22 cellular contexts compared by ENCODE assay signal in genomic region chr22:50464451-50464850, GRCh38. TPM values are rescaled to one million over a fixed set of nuclear protein-coding genes. Genes with fewer than 3 reads are reported as not detected.
"Had no signal": no experiment of that assay in that cellular context is flagged by ENCODE, and none has a peak within 500 bp of the region (broad histone marks: within the 10 kb centered on the region; RNA-seq: fewer than 3 reads in every experiment).

No MANE protein-coding gene starts in this region.

- H3K27ac ChIP-seq: KMS-11 had no signal

- H3K9ac ChIP-seq: KMS-11 had no signal

- DNase-seq: Kasumi-1, MM.1S, NCI-H1092 treated with DMSO at 0.1 percent for 48 hours, NCI-H1436, NCI-H187, NCI-H2029, NCI-H2081 treated with DMSO at 0.1 percent for 48 hours, NCI-H2171, NCI-H226, NCI-H446, NCI-H510A, NCI-H524 treated with DMSO at 0.1 percent for 48 hours, NCI-H69, NCI-H774, RPMI8226, SHP77, T-helper 1 cell had no signal

- ATAC-seq: SK-N-SH treated with all-trans-retinoic acid at 6 μM for 48 hours had no signal

- FAIRE-seq: RCC 7860 had no signal

- H3K4me2 ChIP-seq: KMS-11 had no signal

RNA-seq across cellular contexts. Expression of gene MIOX, which starts 22.2 kb away (rescaled TPM):
- total RNA-seq: HT-29, M059J had no signal
